ENCODE assay signal across 8 cellular contexts in the genomic region with DNA sequence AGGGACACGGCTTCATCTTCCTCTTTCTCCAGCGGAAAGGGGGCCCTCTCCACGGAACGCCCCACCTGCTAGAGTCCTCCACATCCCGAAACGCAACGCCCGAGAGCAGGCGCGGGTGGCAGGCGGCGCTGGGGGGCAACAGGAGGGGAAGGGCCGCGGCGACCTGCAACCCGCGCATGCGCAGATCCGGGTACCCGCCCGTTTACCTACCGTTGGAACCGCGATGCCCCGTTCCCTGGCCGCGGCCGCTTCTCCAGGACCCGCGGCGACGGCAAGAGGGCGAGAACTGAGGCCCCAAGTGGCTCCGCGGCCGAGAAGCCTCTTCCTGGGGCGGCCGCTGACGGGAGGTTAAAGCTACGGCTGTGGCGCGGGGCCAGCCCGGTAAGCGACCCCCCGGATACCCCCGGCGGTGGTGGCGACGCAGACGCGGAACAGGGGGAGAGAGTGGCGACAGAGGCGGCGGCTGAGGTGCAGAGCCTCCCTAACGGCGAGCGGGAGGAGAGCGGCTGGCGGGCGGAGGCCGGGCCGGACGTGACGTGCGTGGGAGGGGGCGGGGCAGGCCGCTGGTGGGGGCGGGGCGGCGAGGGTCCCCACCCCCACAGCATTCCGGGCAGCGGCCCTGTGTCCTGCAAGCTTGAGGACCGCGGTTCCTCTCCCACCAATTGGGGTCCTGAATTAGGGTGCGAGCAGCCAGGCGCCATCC. TPM values are rescaled to one million over a fixed set of nuclear protein-coding genes. Genes with fewer than 3 reads are reported as not detected.
DNase-seq lines count a peak whose midpoint lies in the region; ATAC-seq and TF ChIP-seq lines count a peak whose summit lies in the region.

TSS of gene FAM13B (minus strand) at position 508 of the 703 bp plus-strand sequence. CDS start 13,968 bp downstream, outside the sequence.

- ATAC-seq in GM19035 (IDR thresholded peaks at IDR 0.05; ENCODE audit: unreplicated experiment), result peak; percentile 60
- ATAC-seq in HG03354 (IDR thresholded peaks at IDR 0.05; ENCODE audit: poor library complexity, severe bottlenecking, unreplicated experiment), result peak; percentile 68

- TF ChIP-seq CTCF in liver (IDR thresholded peaks at IDR 0.05; ENCODE audit: low read depth, low read length, missing input control), result no peak

- WGBS in liver, result 1% methylated on average over 76 of the region's 76 CpGs

- H3K9ac ChIP-seq in liver (ENCODE audit: low read depth in 1 of 2, low read length in 2 of 2), result peak within 1 kb of the TSS; percentile 73 to 79

- peak within 1 kb of the TSS; percentile 77 to 99 (median 90) for H3K4me3 ChIP-seq in liver (ENCODE audit: low read depth in 1 of 3, low read length in 3 of 3)

- no peaks in the 10 kb centered on the region for H3K27me3 ChIP-seq in liver (ENCODE audit: control insufficient read depth in 4 of 4, insufficient read depth in 4 of 4, low read length in 3 of 4)

- no peaks in the 10 kb centered on the region for H3K36me3 ChIP-seq in liver (ENCODE audit: control insufficient read depth in 4 of 4, insufficient read depth in 3 of 4, low read depth in 1 of 4, low read length in 3 of 4)

- peak; percentile 62 to 69 for DNase-seq in AML-193 (lab: John Stamatoyannopoulos, UW)
- peak; percentile 17 for DNase-seq in NCI-H524 treated with DMSO at 0.1 percent for 48 hours (lab: John Stamatoyannopoulos, UW)
- DNase-seq in activated CD4-positive, alpha-beta T cell treated with anti-CD3 and anti-CD28 coated beads, Interleukin-2, amount 50 U/mL, for 1 hour, result peak; percentile 77
- DNase-seq in dedifferentiated amniotic fluid mesenchymal stem cell (ENCODE audit: extremely low spot score), result peak; percentile 37
- peak; percentile 71 to 74 for DNase-seq in stimulated activated CD4-positive, alpha-beta T cell treated with anti-CD3 and anti-CD28 coated beads, Interleukin-4, amount 100 ng/mL, for 48 hours (ENCODE audit: low read depth in 2 of 2)

- no peaks in the 10 kb centered on the region for H3K9me3 ChIP-seq in liver (ENCODE audit: control insufficient read depth in 4 of 4, low read length in 3 of 4)

- no peak for TF ChIP-seq RAD21 in liver (IDR thresholded peaks at IDR 0.05)

- H3K4me1 ChIP-seq in liver (ENCODE audit: control insufficient read depth in 4 of 4, insufficient read depth in 4 of 4, low read length in 3 of 4), result peaks cover 9 to 25% (median 13%) of the 10 kb centered on the region in 4 donors

- H3K27ac ChIP-seq in liver (ENCODE audit: low read depth in 1 of 2, low read length in 2 of 2), result peak within 1 kb of the TSS; percentile 90 to 97

TF ChIP-seq in liver, 16 proteins besides CTCF, POLR2A, EP300 and RAD21:
- peak; percentile 51 for TF ChIP-seq REST (IDR thresholded peaks at IDR 0.05)
- no peak for TF ChIP-seq NR2F2 (IDR thresholded peaks at IDR 0.05)
- TF ChIP-seq GABPA (IDR thresholded peaks at IDR 0.05 in 1 of 2, conservative IDR thresholded peaks at IDR 0.05 in 1 of 2), result peak in 1 of 2 donors; percentile 64
TF ChIP-seq in liver: peak in this region for 2.

RNA-seq across cellular contexts. Expression of gene FAM13B, which starts in this region (rescaled TPM):
- total RNA-seq in liver, result 10 to 100 TPM; 15.6 to 19.0 TPM
- polyA plus RNA-seq in liver, result 1 to 10 TPM; 4.3 to 5.9 TPM

Comparison
In these comparisons a context has a peak if more than half of its experiments do, and no peak if none do; other contexts are left out.
1. Peak in every context shown above with its lines: DNase-seq, ATAC-seq, H3K4me3 ChIP-seq and H3K27ac ChIP-seq.
2. DNase-seq: peak in every context shown above with its lines; median percentile 77 in activated CD4-positive, alpha-beta T cell treated with anti-CD3 and anti-CD28 coated beads, Interleukin-2, amount 50 U/mL, for 1 hour; 72 in stimulated activated CD4-positive, alpha-beta T cell treated with anti-CD3 and anti-CD28 coated beads, Interleukin-4, amount 100 ng/mL, for 48 hours; 66 in AML-193; 37 in dedifferentiated amniotic fluid mesenchymal stem cell; 17 in NCI-H524 treated with DMSO at 0.1 percent for 48 hours.